Comparison of ENCODE assay signal across 8 cellular contexts in genomic region chr1:154609398-154610380, GRCh38.
DNase-seq lines count a peak whose midpoint lies in the region; ATAC-seq and TF ChIP-seq lines count a peak whose summit lies in the region.

No MANE protein-coding gene starts in this region.

- H3K36me3 ChIP-seq in GM06990 (ENCODE audit: control insufficient read depth, insufficient read depth, low read length) = peaks cover 2% of the 10 kb centered on the region; the same call in 1 of the 2 replicates

- H3K4me1 Mint-ChIP-seq in stimulated activated memory B cell treated with anti-CD40 and anti-IgM and Interleukin-4, amounts not matched to agents 10 μg/mL and 1 μg/mL and 100 μg/mL, for 72 hours = peaks cover 59% of the 10 kb centered on the region

- no peak for ATAC-seq in stimulated activated memory B cell treated with anti-CD40 and anti-IgM and Interleukin-4, amounts not matched to agents 10 μg/mL and 1 μg/mL and 100 μg/mL, for 72 hours
- ATAC-seq in HG03520 (IDR thresholded peaks at IDR 0.05; ENCODE audit: unreplicated experiment) = no peak
- no peak for ATAC-seq in GM18867 (IDR thresholded peaks at IDR 0.05; ENCODE audit: unreplicated experiment)

- peak overlapping the region; percentile 95 for H3K27ac Mint-ChIP-seq in stimulated activated memory B cell treated with anti-CD40 and anti-IgM and Interleukin-4, amounts not matched to agents 10 μg/mL and 1 μg/mL and 100 μg/mL, for 72 hours

- H3K36me3 Mint-ChIP-seq in stimulated activated memory B cell treated with anti-CD40 and anti-IgM and Interleukin-4, amounts not matched to agents 10 μg/mL and 1 μg/mL and 100 μg/mL, for 72 hours = peaks cover 8% of the 10 kb centered on the region

- H3K27me3 ChIP-seq in GM06990 (replicated peaks; ENCODE audit: control insufficient read depth, insufficient read depth, low read length) = no peaks in the 10 kb centered on the region

- H3K27me3 Mint-ChIP-seq in stimulated activated memory B cell treated with anti-CD40 and anti-IgM and Interleukin-4, amounts not matched to agents 10 μg/mL and 1 μg/mL and 100 μg/mL, for 72 hours = no peaks in the 10 kb centered on the region

- DNase-seq in GM06990 (ENCODE audit: extremely low read depth, insufficient read length) = peak; percentile 36
- DNase-seq in NCI-H748 treated with DMSO at 0.1 percent for 48 hours (lab: John Stamatoyannopoulos, UW) = peak; percentile 8
- peak; percentile 38 for DNase-seq in activated T-helper 9 cell treated with anti-CD3 and anti-CD28 coated beads, Interleukin-2, amount 50 U/mL, for 16 hours (ENCODE audit: low read depth)
- DNase-seq in islet precursor cell = peak; percentile 94
- DNase-seq in GM19238 (ENCODE audit: insufficient read length, low spot score) = no peak

- H3K4me3 Mint-ChIP-seq in stimulated activated memory B cell treated with anti-CD40 and anti-IgM and Interleukin-4, amounts not matched to agents 10 μg/mL and 1 μg/mL and 100 μg/mL, for 72 hours = peak overlapping the region; percentile 92

- peak overlapping the region; percentile 88 for H3K4me3 ChIP-seq in GM06990 (replicated peaks; ENCODE audit: low read depth, low read length)

- TF ChIP-seq CTCF in GM06990 (IDR thresholded peaks at IDR 0.05; ENCODE audit: insufficient read depth, low read length, poor library complexity, severe bottlenecking) = no peak

- no peaks in the 10 kb centered on the region for H3K9me3 Mint-ChIP-seq in stimulated activated memory B cell treated with anti-CD40 and anti-IgM and Interleukin-4, amounts not matched to agents 10 μg/mL and 1 μg/mL and 100 μg/mL, for 72 hours
